In genomic region chr5:138213161-138214029, GRCh38 we compare ENCODE assay signal across 8 cellular contexts. TPM values are rescaled to one million over a fixed set of nuclear protein-coding genes. Genes with fewer than 3 reads are reported as not detected.
DNase-seq lines count a peak whose midpoint lies in the region; ATAC-seq and TF ChIP-seq lines count a peak whose summit lies in the region.

TSS of gene CDC23 (minus strand) at chr5:138213323. CDS start at chr5:138213312, 11 bp downstream.

- no peak for TF ChIP-seq EP300 in SK-N-SH (IDR thresholded peaks at IDR 0.05; ENCODE audit: borderline replicate concordance in 1 of 2, low read depth in 1 of 2, low read length in 1 of 2)

- H3K9me3 ChIP-seq in SK-N-SH = no peaks in the 10 kb centered on the region

- no peaks in the 10 kb centered on the region for H3K9me2 ChIP-seq in SK-N-SH

- CTCF ChIA-PET in SK-N-SH (lab: Yijun Ruan, JAX) = interaction anchor here (0.8 to 3.7 kb wide), 9 partner anchors 9 to 435 kb away, joined by 3 to 17 read pairs (median 3); partner anchors contain the start of gene KDM3B

- DNase-seq in GM04504 (ENCODE audit: low read depth) (peak; percentile 98), NCI-H1048 (lab: John Stamatoyannopoulos, UW) (peak; percentile 96), SK-N-SH (peak; percentile 92), germinal center (ENCODE audit: low spot score) (peak; percentile 100), non-pigmented ciliary epithelial cell (ENCODE audit: low read depth) (peak; percentile 93), superior temporal gyrus (ENCODE audit: extremely low spot score) (peak; percentile 99)
- DNase-seq in activated naive CD4-positive, alpha-beta T cell treated with anti-CD3 and anti-CD28 coated beads, Interleukin-2, amount 50 U/mL, for 16 hours = peak; percentile 87

- H3F3A ChIP-seq in SK-N-SH (replicated peaks; ENCODE audit: insufficient read depth) = peaks cover 5% of the 10 kb centered on the region

- H3K79me2 ChIP-seq in SK-N-SH (ENCODE audit: insufficient read depth) = peaks cover 48% of the 10 kb centered on the region

- POLR2A ChIA-PET in SK-N-SH (lab: Yijun Ruan, JAX) = interaction anchor here (0.7 to 1.0 kb wide), 5 partner anchors 15 to 362 kb away, joined by 3 to 7 read pairs (median 4); partner anchors contain the start of gene KDM3B

- peak within 1 kb of the TSS; percentile 79 to 95 for H3K4me3 ChIP-seq in SK-N-SH (ENCODE audit: low read depth in 2 of 2, low read length in 1 of 2)

- H3K27ac ChIP-seq in SK-N-SH (ENCODE audit: low read depth in 2 of 2, low read length in 1 of 2) = peak within 1 kb of the TSS; percentile 56 to 64

- WGBS in SK-N-SH (ENCODE audit: low lambda C conversion rate) = 7% methylated on average over 19 of the region's 32 CpGs

- H2AFZ ChIP-seq in SK-N-SH (ENCODE audit: low read depth) = peak within 1 kb of the TSS; percentile 91

- H3K4me1 ChIP-seq in SK-N-SH (ENCODE audit: control insufficient read depth in 1 of 2, insufficient read depth in 2 of 2, low read depth in 1 of 2, low read length in 1 of 2) = peaks cover 5 to 12% of the 10 kb centered on the region in 2 experiments; a peak in 2 of 4 replicates

- H3K27me3 ChIP-seq in SK-N-SH (ENCODE audit: insufficient read depth) = no peaks in the 10 kb centered on the region

- TF ChIP-seq CTCF in SK-N-SH (IDR thresholded peaks at IDR 0.05) = no peak

- no peak for TF ChIP-seq RAD21 in SK-N-SH (IDR thresholded peaks at IDR 0.05; ENCODE audit: low read length)

- ATAC-seq in HG02571 (IDR thresholded peaks at IDR 0.05; ENCODE audit: unreplicated experiment) = peak; percentile 97

- H3K9ac ChIP-seq in SK-N-SH = peak within 1 kb of the TSS; percentile 90

- H4K20me1 ChIP-seq in SK-N-SH (ENCODE audit: insufficient read depth) = 0 out of 2 replicates have a peak, but pooled peaks cover 3% of the 10 kb centered on the region

- H3K36me3 ChIP-seq in SK-N-SH (replicated peaks in 1 of 2; ENCODE audit: control insufficient read depth in 1 of 2, insufficient read depth in 2 of 2, low read length in 1 of 2) = peaks cover 0 to 13% of the 10 kb centered on the region in 2 experiments

- peak within 1 kb of the TSS; percentile 94 for H3K4me2 ChIP-seq in SK-N-SH

TF ChIP-seq in SK-N-SH, 30 proteins besides CTCF, POLR2A, EP300 and RAD21 (continues in another document):
- no peak for TF ChIP-seq NRF1 (IDR thresholded peaks at IDR 0.05; ENCODE audit: low read depth, low read length)
- peak; percentile 74 for TF ChIP-seq PBX3 (IDR thresholded peaks at IDR 0.05)
- no peak for TF ChIP-seq MEF2A (IDR thresholded peaks at IDR 0.05; ENCODE audit: borderline replicate concordance, low read depth)
- TF ChIP-seq GATA2 (CRISPR knock-in tag; IDR thresholded peaks at IDR 0.05) = no peak
- 0 out of 2 replicates have a peak, but pooled peaks have one; percentile 1 for TF ChIP-seq SMC3 (IDR thresholded peaks at IDR 0.05; ENCODE audit: low read depth, low read length)
- no peak for TF ChIP-seq EZH2phosphoT487 (IDR thresholded peaks at IDR 0.05; ENCODE audit: borderline replicate concordance, low read depth)
- TF ChIP-seq MXI1 (IDR thresholded peaks at IDR 0.05; ENCODE audit: low read depth, low read length) = peak; percentile 96
- no peak for TF ChIP-seq TEAD4 (IDR thresholded peaks at IDR 0.05; ENCODE audit: borderline replicate concordance, insufficient read depth)
- no peak for TF ChIP-seq TCF12 (IDR thresholded peaks at IDR 0.05)
- no peak for TF ChIP-seq USF1 (IDR thresholded peaks at IDR 0.05; ENCODE audit: borderline replicate concordance, low read depth)
- no peak for TF ChIP-seq JUND (IDR thresholded peaks at IDR 0.05)
- TF ChIP-seq USF2 (IDR thresholded peaks at IDR 0.05; ENCODE audit: borderline replicate concordance, low read depth, low read length) = no peak
- TF ChIP-seq YY1 (IDR thresholded peaks at IDR 0.05; ENCODE audit: low read depth) = peak; percentile 97
- TF ChIP-seq FOXM1 (IDR thresholded peaks at IDR 0.05; ENCODE audit: low read depth) = no peak
- peak; percentile 78; the same call in 1 of the 2 replicates for TF ChIP-seq IRF3 (IDR thresholded peaks at IDR 0.05; ENCODE audit: low read depth, low read length)
- TF ChIP-seq MAX (IDR thresholded peaks at IDR 0.05; ENCODE audit: low read depth) = peak; percentile 44; the same call in 1 of the 2 replicates
- no peak for TF ChIP-seq GABPA (IDR thresholded peaks at IDR 0.05; ENCODE audit: low read depth)
- TF ChIP-seq RCOR1 (IDR thresholded peaks at IDR 0.05; ENCODE audit: low read length) = no peak; the same call in 1 of the 2 replicates
- no peak for TF ChIP-seq FOXJ3 (CRISPR knock-in tag; IDR thresholded peaks at IDR 0.05)
- TF ChIP-seq TAF1 (IDR thresholded peaks at IDR 0.05; ENCODE audit: borderline replicate concordance, low read depth, low read length) = peak; percentile 83
- no peak for TF ChIP-seq NFIC (IDR thresholded peaks at IDR 0.05; ENCODE audit: borderline replicate concordance)
- TF ChIP-seq FOSL2 (IDR thresholded peaks at IDR 0.05; ENCODE audit: borderline replicate concordance, low read depth) = no peak
- no peak for TF ChIP-seq REST (IDR thresholded peaks at IDR 0.05; ENCODE audit: low read depth, low read length)

RNA-seq across cellular contexts. Expression of gene CDC23, which starts in this region (rescaled TPM):
- polyA plus RNA-seq in SK-N-SH (2012; rRNA removed) = 20.2 and 31.5 TPM in 2 replicates
- polyA plus RNA-seq in SK-N-SH (2012; cell fraction: cytosol; rRNA removed) = 25.2 and 25.9 TPM in 2 replicates
- polyA plus RNA-seq in SK-N-SH (2012; cell fraction: nucleus; rRNA removed) = 22.5 and 40.4 TPM in 2 replicates

Comparison
In these comparisons a context has a peak if more than half of its experiments do, and no peak if none do; other contexts are left out.
1. Peak in every context shown above with its lines: DNase-seq, ATAC-seq, H3K4me3 ChIP-seq and H3K27ac ChIP-seq.